In genomic region chr11:58921778-58922390, GRCh38 we compare ENCODE assay signal across 33 cellular contexts. TPM values are rescaled to one million over a fixed set of nuclear protein-coding genes. Genes with fewer than 3 reads are reported as not detected.
DNase-seq lines count a peak whose midpoint lies in the region; ATAC-seq and TF ChIP-seq lines count a peak whose summit lies in the region.
"Had no signal": no experiment of that assay in that cellular context is flagged by ENCODE, and none has a peak within 500 bp of the region (broad histone marks: within the 10 kb centered on the region; RNA-seq: fewer than 3 reads in every experiment).

No MANE protein-coding gene starts in this region.

- no peaks in the 10 kb centered on the region for H3K36me3 Mint-ChIP-seq in activated CD8-positive, alpha-beta T cell treated with anti-CD3 and anti-CD28 coated beads for 36 hours (ENCODE audit: low read depth)

- DNase-seq in G401 (ENCODE audit: low spot score) (peak; percentile 9), NCI-H2029 treated with DMSO at 0.1 percent for 48 hours (lab: John Stamatoyannopoulos, UW) (peak; percentile 44), NCI-H524 treated with DMSO at 0.1 percent for 48 hours (lab: John Stamatoyannopoulos, UW) (no peak), H7 (no peak)
- no peak for DNase-seq in stimulated activated CD4-positive, alpha-beta T cell treated with anti-CD3 and anti-CD28 coated beads, Interleukin-12 subunit alpha, Interleukin-12 subunit beta, amount 100 ng/mL, for 4 hours
- DNase-seq in activated CD8-positive, alpha-beta T cell treated with anti-CD3 and anti-CD28 coated beads for 36 hours, result no peak
- DNase-seq: activated CD4-positive, alpha-beta T cell treated with anti-CD3 and anti-CD28 coated beads, Interleukin-2, amount 50 U/mL, for 48 hours; activated CD4-positive, CD25-positive, alpha-beta regulatory T cell; activated naive CD8-positive, alpha-beta T cell treated with anti-CD3 and anti-CD28 coated beads, Interleukin-2, amount 50 U/mL, for 24 hours; activated T-cell treated with anti-CD3 and anti-CD28 coated beads, Interleukin-2, amount 50 U/mL, for 72 hours; AML-193; caudate nucleus; CD4-positive, alpha-beta T cell; dermis blood vessel endothelial cell; DMS 273 treated with DMSO at 0.1 percent for 48 hours; foreskin melanocyte; heart right ventricle; kidney; NCI-H2081 treated with DMSO at 0.1 percent for 48 hours; PC-9; right lobe of liver; SK-N-SH; stimulated activated CD4-positive, alpha-beta T cell treated with anti-CD3 and anti-CD28 coated beads, Interleukin-2, amount 100 ng/mL, for 48 hours; stomach; thyroid gland had no signal

- peaks cover 9% of the 10 kb centered on the region for H3K4me1 Mint-ChIP-seq in activated CD8-positive, alpha-beta T cell treated with anti-CD3 and anti-CD28 coated beads for 36 hours (ENCODE audit: low read depth)

- peaks cover 0 to 3% of the 10 kb centered on the region in 2 donors for H3K9me3 ChIP-seq in esophagus (ENCODE audit: control insufficient read depth in 2 of 2, insufficient read depth in 1 of 2, low read depth in 1 of 2, low read length in 1 of 2)
- H3K9me3 ChIP-seq: neutrophil, prostate gland, thyroid gland, vagina had no signal

- intact Hi-C loops in activated CD8-positive, alpha-beta T cell treated with anti-CD3 and anti-CD28 coated beads for 36 hours (cut with micrococcal nuclease), result no loop called here

- peaks cover 12% of the 10 kb centered on the region for H3K9me3 Mint-ChIP-seq in activated CD8-positive, alpha-beta T cell treated with anti-CD3 and anti-CD28 coated beads for 36 hours

- 58 to 66% methylated on average over 5 of the region's 5 CpGs for WGBS in esophagus, 2 donors

- no peak overlapping the region for H3K4me3 Mint-ChIP-seq in activated CD8-positive, alpha-beta T cell treated with anti-CD3 and anti-CD28 coated beads for 36 hours
- H3K4me3 Mint-ChIP-seq: activated naive CD8-positive, alpha-beta T cell treated with anti-CD3 and anti-CD28 coated beads, Interleukin-2, amount 50 U/mL, for 24 hours; CD4-positive, alpha-beta T cell; T-helper 1 cell treated with Interleukin-12 subunit alpha and Interleukin-12 subunit beta and Interleukin-4 antibody, amounts not matched to agents 30 μg/mL and 1 μg/mL, for 36 hours had no signal

- H3K27ac Mint-ChIP-seq in activated CD8-positive, alpha-beta T cell treated with anti-CD3 and anti-CD28 coated beads for 36 hours, result no peak overlapping the region
- H3K27ac Mint-ChIP-seq: activated naive CD8-positive, alpha-beta T cell treated with anti-CD3 and anti-CD28 coated beads, Interleukin-2, amount 50 U/mL, for 24 hours; activated T-cell treated with anti-CD3 and anti-CD28 coated beads, Interleukin-2, amount 50 U/mL, for 72 hours; CD4-positive, alpha-beta T cell; T-helper 1 cell treated with Interleukin-12 subunit alpha and Interleukin-12 subunit beta and Interleukin-4 antibody, amounts not matched to agents 30 μg/mL and 1 μg/mL, for 36 hours had no signal

- in situ Hi-C loops in G401 (cut with HindIII; ENCODE audit: low sequenced_read_pairs), result no loop called here

- CTCF ChIA-PET in activated CD8-positive, alpha-beta T cell treated with anti-CD3 and anti-CD28 coated beads for 36 hours (lab: Charles Lee), result interaction anchor here (1.0 to 1.4 kb wide), 2 partner anchors 107 to 137 kb away, joined by 3 read pairs; no protein-coding TSS in a partner anchor

- no peaks in the 10 kb centered on the region for H3K27me3 Mint-ChIP-seq in activated CD8-positive, alpha-beta T cell treated with anti-CD3 and anti-CD28 coated beads for 36 hours
- H3K27me3 Mint-ChIP-seq: activated naive CD8-positive, alpha-beta T cell treated with anti-CD3 and anti-CD28 coated beads, Interleukin-2, amount 50 U/mL, for 24 hours; CD4-positive, alpha-beta T cell had no signal

- H3K27me3 ChIP-seq in esophagus (ENCODE audit: control insufficient read depth in 1 of 2, insufficient read depth in 2 of 2, low read length in 2 of 2), result no peaks in the 10 kb centered on the region
- no peaks in the 10 kb centered on the region for H3K27me3 ChIP-seq in H7 (ENCODE audit: control insufficient read depth, insufficient read depth, low read length)
- H3K27me3 ChIP-seq: right lobe of liver, stomach, thyroid gland, vagina had no signal

- H3K36me3 ChIP-seq in esophagus (ENCODE audit: control insufficient read depth in 2 of 2, insufficient read depth in 2 of 2, low read length in 1 of 2), result peaks cover 0 to 2% of the 10 kb centered on the region in 2 donors
- H3K36me3 ChIP-seq in H7 (replicated peaks; ENCODE audit: control insufficient read depth, insufficient read depth, low read length), result no peaks in the 10 kb centered on the region
- H3K36me3 ChIP-seq: heart right ventricle, neutrophil, prostate gland, right lobe of liver, stomach, thyroid gland, vagina had no signal

- POLR2A ChIA-PET in activated CD8-positive, alpha-beta T cell treated with anti-CD3 and anti-CD28 coated beads for 36 hours (lab: Charles Lee), result no interaction called here

- peaks cover 5 to 6% of the 10 kb centered on the region in 2 donors for H3K4me1 ChIP-seq in esophagus (ENCODE audit: control insufficient read depth in 2 of 2, insufficient read depth in 2 of 2, low read length in 1 of 2)
- H3K4me1 ChIP-seq: thyroid gland, vagina had no signal

- H3K27ac ChIP-seq in 22Rv1 (peak overlapping the region; percentile 100), esophagus (ENCODE audit: low read depth in 2 of 2, low read length in 1 of 2) (peak overlapping the region; percentile 70 to 88)
- H3K27ac ChIP-seq: heart right ventricle, neutrophil, PC-9, right lobe of liver, thyroid gland, vagina had no signal

- no peak for ATAC-seq in activated CD8-positive, alpha-beta T cell treated with anti-CD3 and anti-CD28 coated beads for 36 hours
- ATAC-seq: activated naive CD8-positive, alpha-beta T cell treated with anti-CD3 and anti-CD28 coated beads, Interleukin-2, amount 50 U/mL, for 24 hours; activated T-cell treated with anti-CD3 and anti-CD28 coated beads, Interleukin-2, amount 50 U/mL, for 72 hours; heart right ventricle; right lobe of liver; Right ventricle myocardium inferior had no signal

- no peak for TF ChIP-seq CTCF in 22Rv1 (IDR thresholded peaks at IDR 0.05)
- no peak for TF ChIP-seq CTCF in activated CD8-positive, alpha-beta T cell treated with anti-CD3 and anti-CD28 coated beads for 36 hours (IDR thresholded peaks at IDR 0.05)

- H3K4me3 ChIP-seq in esophagus (ENCODE audit: low read depth in 1 of 2, low read length in 2 of 2) (no peak overlapping the region), H7 (ENCODE audit: insufficient read depth, low read depth, low read length) (no peak overlapping the region)
- H3K4me3 ChIP-seq: heart right ventricle, PC-9, prostate gland, right lobe of liver, stomach, thyroid gland, vagina had no signal

RNA-seq across cellular contexts. Expression of gene GLYATL1, which starts 17.4 kb away (rescaled TPM):
- total RNA-seq in G401 (2014; rRNA removed; shearing (Covaris generic)), result not detected in 2 replicates
- polyA plus RNA-seq in esophagus, result under 1 TPM; 0.08 to 0.18 TPM
- total RNA-seq in activated CD8-positive, alpha-beta T cell treated with anti-CD3 and anti-CD28 coated beads for 36 hours, result under 1 TPM in 1 of 2 experiments, not detected in 1; 0.18 TPM
- 3.8 and 9.7 TPM in 2 replicates for total RNA-seq in H7 (2014; rRNA removed; shearing (Covaris generic))
- total RNA-seq: CD4-positive, alpha-beta T cell; heart right ventricle; NCI-H460; PC-9; Right ventricle myocardium inferior; thyroid gland; vagina had no signal

Comparison
In these comparisons a context has a peak if more than half of its experiments do, and no peak if none do; other contexts are left out.
1. DNase-seq: peak in G401 (single experiment) and NCI-H2029 treated with DMSO at 0.1 percent for 48 hours (single experiment); none in stimulated activated CD4-positive, alpha-beta T cell treated with anti-CD3 and anti-CD28 coated beads, Interleukin-12 subunit alpha, Interleukin-12 subunit beta, amount 100 ng/mL, for 4 hours (single experiment), activated CD8-positive, alpha-beta T cell treated with anti-CD3 and anti-CD28 coated beads for 36 hours (single experiment), NCI-H524 treated with DMSO at 0.1 percent for 48 hours (single experiment) and H7 (single experiment).